36 cellular contexts compared by ENCODE assay signal in the genomic region with DNA sequence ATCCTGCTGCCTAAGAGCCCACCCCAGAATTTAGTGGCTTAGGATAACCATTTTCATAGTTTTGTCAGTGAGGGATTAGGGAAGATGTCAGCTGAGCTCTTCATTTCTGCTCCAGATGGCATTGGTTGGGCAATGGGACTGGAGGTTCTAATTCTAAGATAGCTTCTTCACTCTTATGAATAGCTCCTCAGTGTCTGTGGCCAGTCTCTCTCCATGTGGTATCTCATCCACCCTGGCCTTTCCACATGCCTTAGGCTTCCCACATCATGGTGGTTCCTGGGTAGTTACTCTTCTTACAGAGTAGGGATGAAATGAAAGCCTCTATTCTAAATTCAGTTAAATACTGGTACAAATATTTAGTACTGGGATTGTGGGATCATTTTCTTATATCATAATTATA. TPM values are rescaled to one million over a fixed set of nuclear protein-coding genes. Genes with fewer than 3 reads are reported as not detected.
"Had no signal": no experiment of that assay in that cellular context is flagged by ENCODE, and none has a peak within 500 bp of the region (broad histone marks: within the 10 kb centered on the region; RNA-seq: fewer than 3 reads in every experiment).

No MANE protein-coding gene starts in this region.

- H3K9me3 Mint-ChIP-seq: activated CD4-positive, alpha-beta memory T cell treated with anti-CD3 and anti-CD28 coated beads, Interleukin-2, amount 10 ng/mL, durations not matched to agents 7 days and 5 days; activated naive CD8-positive, alpha-beta T cell treated with anti-CD3 and anti-CD28 coated beads for 36 hours; activated T-cell treated with anti-CD3 and anti-CD28 coated beads, Interleukin-2, amount 50 U/mL, for 72 hours; activated T-helper 17 cell treated with anti-CD3 and anti-CD28 coated beads, Interleukin-2, amount 50 U/mL, for 72 hours; central memory CD8-positive, alpha-beta T cell had no signal

- H3K4me1 ChIP-seq: Peyer's patch, SJSA1 had no signal

- H3K27me3 Mint-ChIP-seq: activated CD4-positive, alpha-beta memory T cell treated with anti-CD3 and anti-CD28 coated beads, Interleukin-2, amount 10 ng/mL, durations not matched to agents 7 days and 5 days had no signal

- DNase-seq: activated CD4-positive, alpha-beta memory T cell treated with anti-CD3 and anti-CD28 coated beads, Interleukin-2, amount 10 ng/mL, durations not matched to agents 7 days and 5 days; activated CD4-positive, alpha-beta T cell treated with anti-CD3 and anti-CD28 coated beads for 1 hour; activated CD4-positive, alpha-beta T cell treated with anti-CD3 and anti-CD28 coated beads for 48 hours; activated CD4-positive, CD25-positive, alpha-beta regulatory T cell; activated CD8-positive, alpha-beta memory T cell treated with anti-CD3 and anti-CD28 coated beads for 24 hours; activated CD8-positive, alpha-beta memory T cell treated with anti-CD3 and anti-CD28 coated beads, Interleukin-2, amount 10 ng/mL, durations not matched to agents 7 days and 5 days; activated CD8-positive, alpha-beta memory T cell treated with anti-CD3 and anti-CD28 coated beads, Interleukin-2, amount 50 U/mL, for 48 hours; activated effector memory CD4-positive, alpha-beta T cell treated with anti-CD3 and anti-CD28 coated beads, Interleukin-2, amount 50 U/mL, for 16 hours; activated naive CD4-positive, alpha-beta T cell; activated naive CD4-positive, alpha-beta T cell treated with anti-CD3 and anti-CD28 coated beads, Interleukin-2, amount 50 U/mL, for 16 hours; activated naive CD8-positive, alpha-beta T cell treated with anti-CD3 and anti-CD28 coated beads for 36 hours; activated T-cell treated with anti-CD3 and anti-CD28 coated beads, Interleukin-2, amount 50 U/mL, for 72 hours; amniotic stem cell; aorta; Karpas-422; KBM-7; NCI-H1105; NCI-H1436; NCI-H1694 treated with DMSO at 0.1 percent for 48 hours; NCI-H2029; NCI-H345; NCI-H526 treated with DMSO at 0.1 percent for 48 hours; NK-92 treated with Interleukin-12 subunit alpha and Interleukin-12 subunit beta, amount 100 ng/mL, for 24 hours; PC-3; Peyer's patch; RPMI8226; SHP77 treated with DMSO at 0.1 percent for 48 hours; SW 1271; T-helper 1 cell; T-helper 2 cell; T-helper 9 cell; WERI-Rb-1 had no signal

- H3K4me3 Mint-ChIP-seq: activated CD4-positive, alpha-beta memory T cell treated with anti-CD3 and anti-CD28 coated beads, Interleukin-2, amount 10 ng/mL, durations not matched to agents 7 days and 5 days; activated CD8-positive, alpha-beta memory T cell treated with anti-CD3 and anti-CD28 coated beads, Interleukin-2, amount 10 ng/mL, durations not matched to agents 7 days and 5 days; activated naive CD8-positive, alpha-beta T cell treated with anti-CD3 and anti-CD28 coated beads for 36 hours; activated T-cell treated with anti-CD3 and anti-CD28 coated beads, Interleukin-2, amount 50 U/mL, for 72 hours; activated T-helper 17 cell treated with anti-CD3 and anti-CD28 coated beads, Interleukin-2, amount 50 U/mL, for 72 hours; central memory CD8-positive, alpha-beta T cell had no signal

- H3K27ac ChIP-seq: cardiac muscle cell, Peyer's patch, SJSA1, WERI-Rb-1 had no signal

- H3K27me3 ChIP-seq: cardiac muscle cell, Peyer's patch, SJSA1 had no signal

- H3K36me3 Mint-ChIP-seq: activated CD8-positive, alpha-beta memory T cell treated with anti-CD3 and anti-CD28 coated beads, Interleukin-2, amount 10 ng/mL, durations not matched to agents 7 days and 5 days; activated naive CD8-positive, alpha-beta T cell treated with anti-CD3 and anti-CD28 coated beads for 36 hours had no signal

- H3K27ac Mint-ChIP-seq: activated CD4-positive, alpha-beta memory T cell treated with anti-CD3 and anti-CD28 coated beads, Interleukin-2, amount 10 ng/mL, durations not matched to agents 7 days and 5 days; activated CD8-positive, alpha-beta memory T cell treated with anti-CD3 and anti-CD28 coated beads, Interleukin-2, amount 10 ng/mL, durations not matched to agents 7 days and 5 days; activated naive CD8-positive, alpha-beta T cell treated with anti-CD3 and anti-CD28 coated beads for 36 hours; activated T-cell treated with anti-CD3 and anti-CD28 coated beads, Interleukin-2, amount 50 U/mL, for 72 hours; activated T-helper 17 cell treated with anti-CD3 and anti-CD28 coated beads, Interleukin-2, amount 50 U/mL, for 72 hours had no signal

- ATAC-seq: activated CD8-positive, alpha-beta memory T cell treated with anti-CD3 and anti-CD28 coated beads, Interleukin-2, amount 10 ng/mL, durations not matched to agents 7 days and 5 days; activated T-cell treated with anti-CD3 and anti-CD28 coated beads, Interleukin-2, amount 50 U/mL, for 72 hours; activated T-helper 17 cell treated with anti-CD3 and anti-CD28 coated beads, Interleukin-2, amount 50 U/mL, for 72 hours; PC-3 had no signal

- H3K4me1 Mint-ChIP-seq: activated CD4-positive, alpha-beta memory T cell treated with anti-CD3 and anti-CD28 coated beads, Interleukin-2, amount 10 ng/mL, durations not matched to agents 7 days and 5 days; activated CD8-positive, alpha-beta memory T cell treated with anti-CD3 and anti-CD28 coated beads, Interleukin-2, amount 10 ng/mL, durations not matched to agents 7 days and 5 days; activated T-helper 17 cell treated with anti-CD3 and anti-CD28 coated beads, Interleukin-2, amount 50 U/mL, for 72 hours; central memory CD8-positive, alpha-beta T cell had no signal

- H3K4me3 ChIP-seq: cardiac muscle cell, Peyer's patch, SJSA1 had no signal

- H3K36me3 ChIP-seq: cardiac muscle cell, Peyer's patch, SJSA1, WERI-Rb-1 had no signal

- H3K9me3 ChIP-seq: Peyer's patch, SJSA1 had no signal

RNA-seq across cellular contexts. Expression of a gene that starts 31.3 kb away (rescaled TPM):
- total RNA-seq: activated CD8-positive, alpha-beta memory T cell treated with anti-CD3 and anti-CD28 coated beads, Interleukin-2, amount 10 ng/mL, durations not matched to agents 7 days and 5 days; activated naive CD8-positive, alpha-beta T cell treated with anti-CD3 and anti-CD28 coated beads for 36 hours had no signal
